ENCODE assay signal across 10 cellular contexts in genomic region chr1:111227434-111227833, GRCh38. TPM values are rescaled to one million over a fixed set of nuclear protein-coding genes. Genes with fewer than 3 reads are reported as not detected.
DNase-seq lines count a peak whose midpoint lies in the region; ATAC-seq and TF ChIP-seq lines count a peak whose summit lies in the region.
"Had no signal": no experiment of that assay in that cellular context is flagged by ENCODE, and none has a peak within 500 bp of the region (broad histone marks: within the 10 kb centered on the region; RNA-seq: fewer than 3 reads in every experiment).

TSS of gene CHI3L2 (plus strand) at chr1:111227713. CDS start at chr1:111227730, 17 bp downstream.

- no peaks in the 10 kb centered on the region for H3K9me2 ChIP-seq in OCI-LY7 (ENCODE audit: insufficient read depth, low read length)

- peaks cover 7% of the 10 kb centered on the region for H3K36me3 Mint-ChIP-seq in effector memory CD8-positive, alpha-beta T cell (ENCODE audit: insufficient read depth)
- H3K36me3 Mint-ChIP-seq in natural killer cell, result no peaks in the 10 kb centered on the region

- H3K4me3 ChIP-seq in ACC112 (ENCODE audit: low read depth, low read length) (no peak within 1 kb of the TSS; the same call in 1 of the 2 replicates), OCI-LY7 (ENCODE audit: low read depth, low read length, poor library complexity, severe bottlenecking) (no peak within 1 kb of the TSS), adrenal gland (no peak within 1 kb of the TSS)
- H3K4me3 ChIP-seq: psoas muscle had no signal

- DNase-seq in OCI-LY7 (ENCODE audit: low spot score) (no peak), natural killer cell (no peak), NCI-H2029 (lab: John Stamatoyannopoulos, UW) (no peak), adrenal gland (no peak), NCI-H2029 treated with DMSO at 0.1 percent for 48 hours (lab: John Stamatoyannopoulos, UW) (no peak)
- no peak for DNase-seq in effector memory CD8-positive, alpha-beta T cell
- DNase-seq: NK-92 treated with Interleukin-12 subunit alpha and Interleukin-12 subunit beta, amount 100 ng/mL, for 24 hours; psoas muscle had no signal

- H3K27me3 ChIP-seq in ACC112 (ENCODE audit: insufficient read depth, low read length), result no peaks in the 10 kb centered on the region
- H3K27me3 ChIP-seq in adrenal gland, result no peaks in the 10 kb centered on the region

- intact Hi-C loops in OCI-LY7 (cut with micrococcal nuclease; ENCODE audit: unreplicated experiment), result no loop called here
- intact Hi-C loops in natural killer cell (cut with micrococcal nuclease), result loop anchor here (5.0 kb wide), 1 partner anchor 35 kb away; no protein-coding TSS in a partner anchor
- intact Hi-C loops in adrenal gland (cut with DNase I), result no loop called here

- H3K27ac Mint-ChIP-seq in effector memory CD8-positive, alpha-beta T cell, result peak within 1 kb of the TSS; percentile 84 to 98
- H3K27ac Mint-ChIP-seq in natural killer cell, result peak within 1 kb of the TSS; percentile 88 to 95

- POLR2A ChIA-PET in OCI-LY7 (lab: Charles Lee), result interaction anchor here (0.7 to 3.5 kb wide), 4 partner anchors 8 to 83 kb away, joined by 3 to 30 read pairs (median 3); no protein-coding TSS in a partner anchor

- no peaks in the 10 kb centered on the region for H3K9me3 ChIP-seq in OCI-LY7 (ENCODE audit: low read length)
- no peaks in the 10 kb centered on the region for H3K9me3 ChIP-seq in adrenal gland (replicated peaks in 1 of 3)
- H3K9me3 ChIP-seq: psoas muscle had no signal

- H3K79me2 ChIP-seq in ACC112 (ENCODE audit: control insufficient read depth, insufficient read depth, low read length, unreplicated experiment), result no peaks in the 10 kb centered on the region
- H3K79me2 ChIP-seq in OCI-LY7 (ENCODE audit: insufficient read depth, low read depth, low read length), result no peaks in the 10 kb centered on the region; the same call in 1 of the 2 replicates

- peak within 1 kb of the TSS; percentile 65 to 81 for H3K4me3 Mint-ChIP-seq in effector memory CD8-positive, alpha-beta T cell
- peak within 1 kb of the TSS; percentile 67 for H3K4me3 Mint-ChIP-seq in natural killer cell

- H4K20me1 ChIP-seq in OCI-LY7 (ENCODE audit: insufficient read depth, low read length), result no peaks in the 10 kb centered on the region

- H3K4me1 Mint-ChIP-seq in effector memory CD8-positive, alpha-beta T cell (ENCODE audit: low read depth in 2 of 2), result peaks cover 56 to 67% of the 10 kb centered on the region in 2 donors
- H3K4me1 Mint-ChIP-seq in natural killer cell, result peaks cover 70 to 73% of the 10 kb centered on the region in 2 donors

- BruUV-seq in OCI-LY7 (replicated peaks; lab: Mats Ljungman, UMichigan), result no TSS peak

- no peak for TF ChIP-seq POLR2A in adrenal gland (IDR thresholded peaks at IDR 0.05)

- no peaks in the 10 kb centered on the region for H3K27me3 Mint-ChIP-seq in effector memory CD8-positive, alpha-beta T cell
- H3K27me3 Mint-ChIP-seq in natural killer cell (ENCODE audit: low read depth in 2 of 2), result no peaks in the 10 kb centered on the region

- no peak for ATAC-seq in effector memory CD8-positive, alpha-beta T cell (replicated peaks)
- ATAC-seq in natural killer cell, result no peak
- ATAC-seq in HG03520 (IDR thresholded peaks at IDR 0.05; ENCODE audit: unreplicated experiment), result no peak

- TF ChIP-seq CTCF in OCI-LY7 (conservative IDR thresholded peaks at IDR 0.05; ENCODE audit: low read length), result no peak
- no peak for TF ChIP-seq CTCF in natural killer cell (IDR thresholded peaks at IDR 0.05)
- TF ChIP-seq CTCF in adrenal gland (IDR thresholded peaks at IDR 0.05), result no peak

- H3K36me3 ChIP-seq in ACC112 (ENCODE audit: insufficient read depth, low read length) (no peaks in the 10 kb centered on the region), OCI-LY7 (ENCODE audit: insufficient read depth, low read length) (no peaks in the 10 kb centered on the region), adrenal gland (replicated peaks in 1 of 2) (no peaks in the 10 kb centered on the region)

- CTCF ChIA-PET in OCI-LY7 (lab: Charles Lee; ENCODE audit: unreplicated experiment), result no interaction called here

- H2AFZ ChIP-seq in ACC112 (ENCODE audit: low read length, unreplicated experiment) (peak within 1 kb of the TSS; percentile 11), OCI-LY7 (ENCODE audit: low read length) (peak within 1 kb of the TSS; percentile 25; the same call in 1 of the 2 replicates)

- H3K9me3 Mint-ChIP-seq in effector memory CD8-positive, alpha-beta T cell, result no peaks in the 10 kb centered on the region
- H3K9me3 Mint-ChIP-seq in natural killer cell, result peaks cover 0 to 3% of the 10 kb centered on the region in 2 donors

- WGBS in adrenal gland, 4 donors, result 59 to 72% (median 62%) methylated on average over 3 of the region's 3 CpGs

- H3K4me1 ChIP-seq in ACC112 (ENCODE audit: control insufficient read depth, insufficient read depth, low read length, unreplicated experiment), result peaks cover 19% of the 10 kb centered on the region
- peaks cover 72% of the 10 kb centered on the region for H3K4me1 ChIP-seq in OCI-LY7 (ENCODE audit: insufficient read depth, low read length, poor library complexity, severe bottlenecking)
- H3K4me1 ChIP-seq in adrenal gland (replicated peaks in 1 of 2), result peaks cover 3 to 15% of the 10 kb centered on the region in 2 donors
- H3K4me1 ChIP-seq: psoas muscle had no signal

- H3K4me2 ChIP-seq in OCI-LY7 (ENCODE audit: low read length), result peak within 1 kb of the TSS; percentile 18; the same call in 1 of the 2 replicates

- H3K27ac ChIP-seq in ACC112 (ENCODE audit: low read depth, low read length) (peak within 1 kb of the TSS; percentile 25), OCI-LY7 (ENCODE audit: low read depth, low read length, poor library complexity, severe bottlenecking) (peak within 1 kb of the TSS; percentile 35), adrenal gland (peak within 1 kb of the TSS in 1 of 5 donors; percentile 51)
- H3K27ac ChIP-seq: psoas muscle had no signal

RNA-seq across cellular contexts. Expression of gene CHI3L2, which starts in this region (rescaled TPM):
- total RNA-seq in OCI-LY7 (2014; rRNA removed; shearing (Covaris generic)), result 37.1 and 50.6 TPM in 2 replicates
- total RNA-seq in OCI-LY7 (2022) (88.7 and 95.4 TPM in 2 replicates), natural killer cell (10 to 100 TPM; 13.5 to 21.1 (median 17.0) TPM), adrenal gland (1 to 10 TPM in 5 of 8 donors, under 1 TPM in 2, not detected in 1; 0.84 to 9.1 (median 2.8) TPM)
- polyA plus RNA-seq in adrenal gland, result 1 to 10 TPM in 2 of 3 donors, under 1 TPM in 1; 0.35 to 3.0 (median 2.7) TPM
